In genomic region chr2:135999899-136000298, GRCh38 we compare ENCODE assay signal across 25 cellular contexts. TPM values are rescaled to one million over a fixed set of nuclear protein-coding genes. Genes with fewer than 3 reads are reported as not detected.
DNase-seq lines count a peak whose midpoint lies in the region; ATAC-seq and TF ChIP-seq lines count a peak whose summit lies in the region.
"Had no signal": no experiment of that assay in that cellular context is flagged by ENCODE, and none has a peak within 500 bp of the region (broad histone marks: within the 10 kb centered on the region; RNA-seq: fewer than 3 reads in every experiment).

No MANE protein-coding gene starts in this region.

- TF ChIP-seq EP300 in gastroesophageal sphincter (IDR thresholded peaks at IDR 0.05) (no peak), stomach (IDR thresholded peaks at IDR 0.05) (no peak)

- no peaks in the 10 kb centered on the region for H3K9me2 ChIP-seq in OCI-LY7 (ENCODE audit: insufficient read depth, low read length)

- no TSS peak for BruUV-seq in OCI-LY7 (replicated peaks; lab: Mats Ljungman, UMichigan)

- peak overlapping the region; percentile 61; the same call in 1 of the 2 replicates for H2AFZ ChIP-seq in OCI-LY7 (ENCODE audit: low read length)
- H2AFZ ChIP-seq in neural progenitor cell (replicated peaks): peak overlapping the region; percentile 21

- peaks cover 61% of the 10 kb centered on the region for H3K4me1 ChIP-seq in BLaER1
- peaks cover 58% of the 10 kb centered on the region for H3K4me1 ChIP-seq in OCI-LY7 (ENCODE audit: insufficient read depth, low read length, poor library complexity, severe bottlenecking)
- peaks cover 0 to 19% (median 3%) of the 10 kb centered on the region in 3 donors for H3K4me1 ChIP-seq in gastroesophageal sphincter
- H3K4me1 ChIP-seq in neural progenitor cell: peaks cover 23% of the 10 kb centered on the region
- peaks cover 0 to 7% (median 0%) of the 10 kb centered on the region in 4 donors for H3K4me1 ChIP-seq in stomach

- H3K27ac ChIP-seq in BLaER1 (peak overlapping the region; percentile 75; the same call in 1 of the 2 replicates), OCI-LY7 (ENCODE audit: low read depth, low read length, poor library complexity, severe bottlenecking) (no peak overlapping the region), gastroesophageal sphincter (peak overlapping the region in 3 of 4 donors; percentile 26 to 60 (median 41)), neural progenitor cell (peak overlapping the region; percentile 83), stomach (no peak overlapping the region)
- H3K27ac ChIP-seq: coronary artery, SK-N-MC, upper lobe of left lung, VCaP had no signal

- H3K9me3 Mint-ChIP-seq in neural progenitor cell: peaks cover 5% of the 10 kb centered on the region

- H3K4me2 ChIP-seq in BLaER1 (peak overlapping the region; percentile 72), OCI-LY7 (ENCODE audit: low read length) (peak overlapping the region; percentile 57), neural progenitor cell (peak overlapping the region; percentile 60)

- peaks cover 5% of the 10 kb centered on the region for H3K36me3 Mint-ChIP-seq in neural progenitor cell

- POLR2A ChIA-PET in OCI-LY7 (lab: Charles Lee): interaction anchor here (0.9 to 4.6 kb wide), 4 partner anchors 13 to 232 kb away, joined by 7 to 43 read pairs (median 22); partner anchors contain the start of gene DARS1

- no peaks in the 10 kb centered on the region for H3K27me3 ChIP-seq in BLaER1
- no peaks in the 10 kb centered on the region for H3K27me3 ChIP-seq in gastroesophageal sphincter
- no peaks in the 10 kb centered on the region for H3K27me3 ChIP-seq in neural progenitor cell
- no peaks in the 10 kb centered on the region for H3K27me3 ChIP-seq in stomach
- H3K27me3 ChIP-seq: heart right ventricle, upper lobe of left lung had no signal

- TF ChIP-seq POLR2A in gastroesophageal sphincter (IDR thresholded peaks at IDR 0.05) (no peak), stomach (IDR thresholded peaks at IDR 0.05) (no peak)

- H3F3A ChIP-seq in neural progenitor cell (ENCODE audit: low read depth): peaks cover 27% of the 10 kb centered on the region

- peaks cover 8% of the 10 kb centered on the region; the same call in 1 of the 2 replicates for H3K36me3 ChIP-seq in BLaER1
- H3K36me3 ChIP-seq in OCI-LY7 (ENCODE audit: insufficient read depth, low read length): peaks cover 15% of the 10 kb centered on the region; the same call in 1 of the 2 replicates
- no peaks in the 10 kb centered on the region for H3K36me3 ChIP-seq in gastroesophageal sphincter
- no peaks in the 10 kb centered on the region for H3K36me3 ChIP-seq in neural progenitor cell
- H3K36me3 ChIP-seq in stomach: no peaks in the 10 kb centered on the region
- H3K36me3 ChIP-seq: heart right ventricle, upper lobe of left lung had no signal

- H3K27me3 Mint-ChIP-seq in neural progenitor cell (ENCODE audit: insufficient read depth, low read depth): peaks cover 1% of the 10 kb centered on the region
- H3K27me3 Mint-ChIP-seq: activated CD4-positive, alpha-beta T cell treated with anti-CD3 and anti-CD28 coated beads, Interleukin-2, amount 10 ng/mL, durations not matched to agents 7 days and 5 days had no signal

- H3K9me3 ChIP-seq in BLaER1 (peaks cover 4% of the 10 kb centered on the region; the same call in 1 of the 2 replicates), OCI-LY7 (ENCODE audit: low read length) (no peaks in the 10 kb centered on the region), gastroesophageal sphincter (no peaks in the 10 kb centered on the region), neural progenitor cell (ENCODE audit: low read depth) (no peaks in the 10 kb centered on the region), stomach (no peaks in the 10 kb centered on the region)
- H3K9me3 ChIP-seq: heart right ventricle, upper lobe of left lung had no signal

- no peak for ATAC-seq in gastroesophageal sphincter
- no peak for ATAC-seq in HG03045 (IDR thresholded peaks at IDR 0.05; ENCODE audit: unreplicated experiment)
- ATAC-seq in HG02678 (IDR thresholded peaks at IDR 0.05; ENCODE audit: unreplicated experiment): no peak
- ATAC-seq: natural killer cell treated with Interleukin-12 subunit alpha and Interleukin-12 subunit beta and Interleukin-15 and Interleukin-18, amount 100 ng/mL, for 72 hours had no signal

- intact Hi-C loops in OCI-LY7 (cut with micrococcal nuclease; ENCODE audit: unreplicated experiment) (loop anchor here (5.0 kb wide), 4 partner anchors 72 to 257 kb away; no protein-coding TSS in a partner anchor), stomach (cut with DNase I; ENCODE audit: low total_unique reads) (no loop called here)

- H3K9ac ChIP-seq in BLaER1 (0 out of 2 replicates have a peak overlapping the region, but pooled peaks have one; percentile 51), neural progenitor cell (no peak overlapping the region)

- H3K4me3 Mint-ChIP-seq in neural progenitor cell: no peak overlapping the region
- H3K4me3 Mint-ChIP-seq: activated CD4-positive, alpha-beta T cell treated with anti-CD3 and anti-CD28 coated beads, Interleukin-2, amount 10 ng/mL, durations not matched to agents 7 days and 5 days; activated T-helper 1 cell treated with anti-CD3 and anti-CD28 coated beads, Interleukin-12 subunit alpha, Interleukin-12 subunit beta, Interleukin-2, Interleukin-4 antibody, amounts not matched to agents 30 ng/mL and 10 ng/mL and 1 ng/mL, durations not matched to agents 14 hours and 24 hours and 36 hours; natural killer cell treated with Interleukin-12 subunit alpha and Interleukin-12 subunit beta and Interleukin-15 and Interleukin-18, amount 100 ng/mL, for 72 hours had no signal

- TF ChIP-seq CTCF in OCI-LY7 (conservative IDR thresholded peaks at IDR 0.05; ENCODE audit: low read length) (no peak), gastroesophageal sphincter (IDR thresholded peaks at IDR 0.05) (no peak), neural progenitor cell (IDR thresholded peaks at IDR 0.05) (no peak), stomach (IDR thresholded peaks at IDR 0.05) (no peak)

- WGBS in gastroesophageal sphincter (ENCODE audit: low coverage in 1 of 2), 2 donors: 40 to 74% methylated on average over 2 to 4 of the region's 4 CpGs
- WGBS in stomach, 5 donors: 74 to 91% (median 87%) methylated on average over 4 of the region's 4 CpGs

- CTCF ChIA-PET in OCI-LY7 (lab: Charles Lee; ENCODE audit: unreplicated experiment): no interaction called here

- H4K20me1 ChIP-seq in BLaER1 (no peaks in the 10 kb centered on the region), OCI-LY7 (ENCODE audit: insufficient read depth, low read length) (no peaks in the 10 kb centered on the region), neural progenitor cell (ENCODE audit: low read depth) (no peaks in the 10 kb centered on the region)

- H3K79me2 ChIP-seq in OCI-LY7 (ENCODE audit: insufficient read depth, low read depth, low read length): no peaks in the 10 kb centered on the region
- no peaks in the 10 kb centered on the region for H3K79me2 ChIP-seq in neural progenitor cell (ENCODE audit: low read depth)

- peaks cover 39% of the 10 kb centered on the region for H3K4me1 Mint-ChIP-seq in neural progenitor cell

- H3K27ac Mint-ChIP-seq in neural progenitor cell: peak overlapping the region; percentile 96
- H3K27ac Mint-ChIP-seq: activated T-helper 1 cell treated with anti-CD3 and anti-CD28 coated beads, Interleukin-12 subunit alpha, Interleukin-12 subunit beta, Interleukin-2, Interleukin-4 antibody, amounts not matched to agents 30 ng/mL and 10 ng/mL and 1 ng/mL, durations not matched to agents 14 hours and 24 hours and 36 hours; natural killer cell treated with Interleukin-12 subunit alpha and Interleukin-12 subunit beta and Interleukin-15 and Interleukin-18, amount 100 ng/mL, for 72 hours had no signal

- DNase-seq in OCI-LY7 (ENCODE audit: low spot score) (no peak), neural progenitor cell (ENCODE audit: low spot score) (peak; percentile 31), NCI-H82 (lab: John Stamatoyannopoulos, UW) (no peak), stomach (no peak)
- DNase-seq: activated CD4-positive, alpha-beta T cell treated with anti-CD3 and anti-CD28 coated beads, Interleukin-2, amount 10 ng/mL, durations not matched to agents 7 days and 5 days; activated naive CD4-positive, alpha-beta T cell treated with anti-CD3 and anti-CD28 coated beads, Interleukin-2, amount 50 U/mL, for 16 hours; amygdala; DMS79; H7; heart right ventricle; IMR-90; NCI-H1092 treated with DMSO at 0.1 percent for 48 hours; NCI-H2029; NCI-H2227 treated with DMSO at 0.1 percent for 48 hours; stimulated activated CD4-positive, alpha-beta T cell treated with anti-CD3 and anti-CD28 coated beads, Interleukin-15, amount 100 ng/mL, for 24 hours; upper lobe of left lung had no signal

- no peak overlapping the region for H3K4me3 ChIP-seq in BLaER1
- H3K4me3 ChIP-seq in OCI-LY7 (ENCODE audit: low read depth, low read length, poor library complexity, severe bottlenecking): peak overlapping the region; percentile 8
- no peak overlapping the region for H3K4me3 ChIP-seq in gastroesophageal sphincter
- H3K4me3 ChIP-seq in neural progenitor cell: no peak overlapping the region
- H3K4me3 ChIP-seq in stomach: no peak overlapping the region
- H3K4me3 ChIP-seq: coronary artery, heart right ventricle, SK-N-MC, upper lobe of left lung had no signal

RNA-seq across cellular contexts. Expression of gene DARS1, which starts 14.5 kb away (rescaled TPM):
- 90.5 and 108 TPM in 2 replicates for total RNA-seq in OCI-LY7 (2014; rRNA removed; shearing (Covaris generic))
- 119 and 140 TPM in 2 replicates for total RNA-seq in OCI-LY7 (2022)
- total RNA-seq in gastroesophageal sphincter: 100 to 1,000 TPM; 115 to 176 (median 156) TPM
- total RNA-seq in neural progenitor cell (ENCODE audit: low replicate concordance): 175 and 227 TPM in 2 replicates
- total RNA-seq in stomach: 100 to 1,000 TPM in 3 of 5 donors, 10 to 100 TPM in 2; 39.1 to 244 (median 106) TPM
- 10 to 100 TPM; 48.1 to 63.2 (median 60.9) TPM for polyA plus RNA-seq in stomach

Comparison
In these comparisons a context has a peak if more than half of its experiments do, and no peak if none do; other contexts are left out.
1. H3K27ac ChIP-seq: peak in BLaER1 (single experiment), gastroesophageal sphincter (3 of 4) and neural progenitor cell (single experiment); none in OCI-LY7 (single experiment) and stomach (0 of 5).
2. Peak in every context shown above with its lines, with median percentiles within 50 percentile points of each other: H3K4me2 ChIP-seq.